Comparison of ENCODE assay signal across 4 cellular contexts in the genomic region with DNA sequence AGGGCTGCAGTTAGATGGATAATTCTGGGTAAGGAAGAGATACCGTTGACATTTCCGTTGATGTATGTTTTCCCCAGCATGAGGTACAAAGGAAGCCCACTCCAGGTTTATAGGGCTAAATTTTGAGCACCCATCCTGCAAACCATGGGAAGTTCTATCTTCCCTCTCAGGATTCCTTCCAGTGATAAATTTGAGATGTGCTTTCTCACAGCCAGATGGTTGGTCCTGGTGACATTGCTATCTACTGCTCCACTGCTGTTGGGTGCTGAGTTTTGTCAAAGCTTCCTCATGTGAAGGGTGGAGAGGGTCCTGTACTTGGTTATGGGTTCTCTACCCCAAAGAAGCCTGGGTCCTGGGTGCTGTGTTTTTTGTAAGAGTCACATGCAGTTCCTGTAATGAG. TPM values are rescaled to one million over a fixed set of nuclear protein-coding genes. Genes with fewer than 3 reads are reported as not detected.
"Had no signal": no experiment of that assay in that cellular context is flagged by ENCODE, and none has a peak within 500 bp of the region (broad histone marks: within the 10 kb centered on the region; RNA-seq: fewer than 3 reads in every experiment).

No MANE protein-coding gene starts in this region.

- DNase-seq: GDM1, GF-D8 had no signal

- ATAC-seq: GM12878 had no signal

- H3K4me3 ChIP-seq: GM12878 had no signal

RNA-seq across cellular contexts. Expression of gene CXCL12, which starts 57.4 kb away (rescaled TPM):
- total RNA-seq: G401 had no signal
